1 cellular context compared by ENCODE assay signal in the genomic region with DNA sequence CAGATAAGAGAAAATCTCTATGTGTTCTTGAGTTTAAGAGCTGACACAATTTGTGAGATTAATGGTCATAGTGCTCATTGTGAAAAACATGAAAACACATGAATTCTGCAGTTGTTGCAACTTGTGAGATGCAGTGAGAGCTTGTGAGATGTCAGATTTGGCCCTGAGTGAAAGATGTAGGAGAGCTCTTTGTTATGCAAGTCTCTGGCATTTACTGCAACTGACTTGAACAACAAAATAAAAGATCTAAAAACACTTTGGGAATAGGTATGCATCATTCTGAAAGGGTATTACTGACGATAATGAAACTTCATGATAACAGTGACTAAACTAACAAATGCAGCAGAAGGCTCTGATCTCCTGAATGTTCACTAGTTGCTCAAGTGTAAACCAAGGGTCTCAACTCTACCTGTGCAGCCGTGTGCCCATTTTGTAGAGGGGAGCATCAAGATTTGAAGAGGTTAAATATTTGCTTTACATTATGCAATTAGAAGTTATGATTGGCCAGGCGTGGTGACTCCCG.
TF ChIP-seq lines count a peak whose summit lies in the region.

No MANE protein-coding gene starts in this region.

TF ChIP-seq in HepG2, 621 proteins besides CTCF, POLR2A, EP300 and RAD21:
- TF ChIP-seq ZNF614 (CRISPR knock-in tag; IDR thresholded peaks at IDR 0.05; ENCODE audit: borderline replicate concordance), result no peak
- TF ChIP-seq ZNF563 (CRISPR knock-in tag; IDR thresholded peaks at IDR 0.05), result no peak
- peak; percentile 57; the same call in 1 of the 2 replicates for TF ChIP-seq ZNF629 (CRISPR knock-in tag; conservative IDR thresholded peaks at IDR 0.05)
- TF ChIP-seq, protein P1, sequence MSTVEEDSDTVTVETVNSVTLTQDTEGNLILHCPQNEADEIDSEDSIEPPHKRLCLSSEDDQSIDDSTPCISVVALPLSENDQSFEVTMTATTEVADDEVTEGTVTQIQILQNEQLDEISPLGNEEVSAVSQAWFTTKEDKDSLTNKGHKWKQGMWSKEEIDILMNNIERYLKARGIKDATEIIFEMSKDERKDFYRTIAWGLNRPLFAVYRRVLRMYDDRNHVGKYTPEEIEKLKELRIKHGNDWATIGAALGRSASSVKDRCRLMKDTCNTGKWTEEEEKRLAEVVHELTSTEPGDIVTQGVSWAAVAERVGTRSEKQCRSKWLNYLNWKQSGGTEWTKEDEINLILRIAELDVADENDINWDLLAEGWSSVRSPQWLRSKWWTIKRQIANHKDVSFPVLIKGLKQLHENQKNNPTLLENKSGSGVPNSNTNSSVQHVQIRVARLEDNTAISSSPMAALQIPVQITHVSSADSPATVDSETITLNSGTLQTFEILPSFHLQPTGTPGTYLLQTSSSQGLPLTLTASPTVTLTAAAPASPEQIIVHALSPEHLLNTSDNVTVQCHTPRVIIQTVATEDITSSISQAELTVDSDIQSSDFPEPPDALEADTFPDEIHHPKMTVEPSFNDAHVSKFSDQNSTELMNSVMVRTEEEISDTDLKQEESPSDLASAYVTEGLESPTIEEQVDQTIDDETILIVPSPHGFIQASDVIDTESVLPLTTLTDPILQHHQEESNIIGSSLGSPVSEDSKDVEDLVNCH (CRISPR knock-in tag; IDR thresholded peaks at IDR 0.05), result no peak
- TF ChIP-seq, protein P2, sequence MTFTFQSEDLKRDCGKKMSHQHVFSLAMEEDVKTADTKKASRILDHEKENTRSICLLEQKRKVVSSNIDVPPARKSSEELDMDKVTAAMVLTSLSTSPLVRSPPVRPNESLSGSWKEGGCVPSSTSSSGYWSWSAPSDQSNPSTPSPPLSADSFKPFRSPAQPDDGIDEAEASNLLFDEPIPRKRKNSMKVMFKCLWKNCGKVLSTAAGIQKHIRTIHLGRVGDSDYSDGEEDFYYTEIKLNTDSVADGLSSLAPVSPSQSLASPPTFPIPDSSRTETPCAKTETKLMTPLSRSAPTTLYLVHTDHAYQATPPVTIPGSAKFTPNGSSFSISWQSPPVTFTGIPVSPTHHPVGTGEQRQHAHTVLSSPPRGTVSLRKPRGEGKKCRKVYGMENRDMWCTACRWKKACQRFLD (CRISPR knock-in tag; IDR thresholded peaks at IDR 0.05; ENCODE audit: borderline replicate concordance), result no peak
- TF ChIP-seq ZNF562 (CRISPR knock-in tag; IDR thresholded peaks at IDR 0.05; ENCODE audit: borderline replicate concordance), result no peak
